In genomic region chr10:36636285-36636839, GRCh38 we compare ENCODE assay signal across 26 cellular contexts.
DNase-seq lines count a peak whose midpoint lies in the region; ATAC-seq, FAIRE-seq and TF ChIP-seq lines count a peak whose summit lies in the region.
"Had no signal": no experiment of that assay in that cellular context is flagged by ENCODE, and none has a peak within 500 bp of the region (broad histone marks: within the 10 kb centered on the region; RNA-seq: fewer than 3 reads in every experiment).

No MANE protein-coding gene starts in this region.

- no peak for TF ChIP-seq POLR2A in A549 (IDR thresholded peaks at IDR 0.05; ENCODE audit: low read length)

- H3K27ac Mint-ChIP-seq in chondrocyte (ENCODE audit: unreplicated experiment), result peak overlapping the region; percentile 36
- H3K27ac Mint-ChIP-seq: CD14-positive monocyte; CD4-positive, alpha-beta T cell; CD8-positive, alpha-beta memory T cell; GM23338; H9; HFFc6 had no signal

- intact Hi-C loops in A673 (cut with micrococcal nuclease; ENCODE audit: unreplicated experiment), result loop anchor here (5.0 to 10.0 kb wide), 4 partner anchors 141 to 1372 kb away; no protein-coding TSS in a partner anchor
- intact Hi-C loops in PC-3 (cut with micrococcal nuclease), result loop anchor here (1.0 to 10.0 kb wide), 4 partner anchors 89 to 1000 kb away; no protein-coding TSS in a partner anchor
- intact Hi-C loops in pancreas (cut with DNase I), result no loop called here
- intact Hi-C loops in left ventricle myocardium inferior (cut with micrococcal nuclease), result no loop called here

- no peaks in the 10 kb centered on the region for H4K20me1 ChIP-seq in PC-3 (ENCODE audit: low read length)
- H4K20me1 ChIP-seq: BLaER1 treated with 17β-estradiol and CSF1 and Interleukin-3, amounts not matched to agents 10 nM and 100 nM had no signal

- peak overlapping the region; percentile 7; the same call in 1 of the 2 replicates for H2AFZ ChIP-seq in PC-3 (ENCODE audit: low read length)
- H2AFZ ChIP-seq: GM23338 had no signal

- no peaks in the 10 kb centered on the region for H3K27me3 Mint-ChIP-seq in chondrocyte (ENCODE audit: low read depth)
- H3K27me3 Mint-ChIP-seq: CD4-positive, alpha-beta T cell; CD8-positive, alpha-beta memory T cell had no signal

- peak overlapping the region; percentile 25; the same call in 1 of the 3 replicates for H3K4me2 ChIP-seq in A549
- H3K4me2 ChIP-seq in PC-3 (ENCODE audit: low read length), result peak overlapping the region; percentile 1; the same call in 1 of the 2 replicates
- H3K4me2 ChIP-seq: BLaER1 treated with 17β-estradiol and CSF1 and Interleukin-3, amounts not matched to agents 10 nM and 100 nM; GM23338 had no signal

- H3K27ac ChIP-seq in A549, result no peak overlapping the region
- peak overlapping the region; percentile 97 for H3K27ac ChIP-seq in A673 (ENCODE audit: low read depth, low read length, poor library complexity, severe bottlenecking)
- peak overlapping the region; percentile 52 for H3K27ac ChIP-seq in PC-3 (ENCODE audit: low read length)
- H3K27ac ChIP-seq in pancreas, result no peak overlapping the region
- H3K27ac ChIP-seq in left ventricle myocardium inferior (replicated peaks), result no peak overlapping the region
- H3K27ac ChIP-seq: BLaER1 treated with 17β-estradiol and CSF1 and Interleukin-3, amounts not matched to agents 10 nM and 100 nM had no signal

- no peaks in the 10 kb centered on the region for H3K4me1 ChIP-seq in A549
- peaks cover 47% of the 10 kb centered on the region for H3K4me1 ChIP-seq in A673 (ENCODE audit: insufficient read depth, low read length, poor library complexity, severe bottlenecking)
- H3K4me1 ChIP-seq in PC-3 (ENCODE audit: insufficient read depth, low read length), result peaks cover 27% of the 10 kb centered on the region
- no peaks in the 10 kb centered on the region for H3K4me1 ChIP-seq in pancreas
- no peaks in the 10 kb centered on the region for H3K4me1 ChIP-seq in left ventricle myocardium inferior
- H3K4me1 ChIP-seq: BE2C; BLaER1 treated with 17β-estradiol and CSF1 and Interleukin-3, amounts not matched to agents 10 nM and 100 nM had no signal

- H3K36me3 ChIP-seq in A673 (ENCODE audit: insufficient read depth, low read length, poor library complexity, severe bottlenecking) (peaks cover 6% of the 10 kb centered on the region), PC-3 (ENCODE audit: low read depth, low read length) (no peaks in the 10 kb centered on the region), pancreas (no peaks in the 10 kb centered on the region), left ventricle myocardium inferior (no peaks in the 10 kb centered on the region)
- H3K36me3 ChIP-seq: BE2C; BLaER1 treated with 17β-estradiol and CSF1 and Interleukin-3, amounts not matched to agents 10 nM and 100 nM had no signal

- no peak for TF ChIP-seq RAD21 in A549 (conservative IDR thresholded peaks at IDR 0.05 in 1 of 2, IDR thresholded peaks at IDR 0.05 in 1 of 2)

- H3K9me3 Mint-ChIP-seq in chondrocyte (ENCODE audit: low read depth), result peaks cover 7% of the 10 kb centered on the region

- no peak overlapping the region for H3K4me3 ChIP-seq in A549
- no peak overlapping the region for H3K4me3 ChIP-seq in A673 (ENCODE audit: low read depth, low read length, poor library complexity, severe bottlenecking)
- H3K4me3 ChIP-seq in PC-3 (ENCODE audit: low read length), result no peak overlapping the region
- no peak overlapping the region for H3K4me3 ChIP-seq in pancreas
- H3K4me3 ChIP-seq in left ventricle myocardium inferior, result no peak overlapping the region
- H3K4me3 ChIP-seq: BLaER1 treated with 17β-estradiol and CSF1 and Interleukin-3, amounts not matched to agents 10 nM and 100 nM; GM12878; GM23338 had no signal

- WGBS in A549 (ENCODE audit: missing lambda C conversion rate), result 17% methylated on average over 1 of the region's 1 CpG
- 6 to 8% methylated on average over 1 of the region's 1 CpG for WGBS in pancreas, 2 donors

- no peak overlapping the region for H3K4me3 Mint-ChIP-seq in chondrocyte (ENCODE audit: unreplicated experiment)
- H3K4me3 Mint-ChIP-seq: CD14-positive monocyte; CD4-positive, alpha-beta T cell; CD8-positive, alpha-beta memory T cell; GM23338; H9; HFFc6 had no signal

- FAIRE-seq in A549 (lab: Jason Lieb, UNC), result no peak
- no peak for FAIRE-seq in pancreas (lab: Jason Lieb, UNC)
- FAIRE-seq: D721Med, GM12878, GM19239 had no signal

- peaks cover 36% of the 10 kb centered on the region for H3K4me1 Mint-ChIP-seq in chondrocyte (ENCODE audit: low read depth)
- H3K4me1 Mint-ChIP-seq: CD14-positive monocyte; CD8-positive, alpha-beta memory T cell; GM23338; H9 had no signal

- no peaks in the 10 kb centered on the region for H3K9me3 ChIP-seq in A549
- H3K9me3 ChIP-seq in A673 (ENCODE audit: low read depth, low read length, poor library complexity, severe bottlenecking), result peaks cover 12% of the 10 kb centered on the region
- peaks cover 10% of the 10 kb centered on the region; the same call in 1 of the 2 replicates for H3K9me3 ChIP-seq in PC-3 (ENCODE audit: low read length)
- H3K9me3 ChIP-seq in pancreas, result no peaks in the 10 kb centered on the region
- H3K9me3 ChIP-seq in left ventricle myocardium inferior (replicated peaks), result no peaks in the 10 kb centered on the region
- H3K9me3 ChIP-seq: BE2C had no signal

- no peaks in the 10 kb centered on the region for H3K27me3 ChIP-seq in A673 (replicated peaks; ENCODE audit: insufficient read depth, low read depth, low read length, poor library complexity)
- H3K27me3 ChIP-seq in PC-3 (ENCODE audit: low read length), result no peaks in the 10 kb centered on the region
- no peaks in the 10 kb centered on the region for H3K27me3 ChIP-seq in pancreas
- no peaks in the 10 kb centered on the region for H3K27me3 ChIP-seq in left ventricle myocardium inferior (ENCODE audit: low read depth)
- H3K27me3 ChIP-seq: BE2C; BLaER1 treated with 17β-estradiol and CSF1 and Interleukin-3, amounts not matched to agents 10 nM and 100 nM had no signal

- peak overlapping the region; percentile 26 for H3K9ac ChIP-seq in PC-3 (ENCODE audit: low read length)
- H3K9ac ChIP-seq: BLaER1 treated with 17β-estradiol and CSF1 and Interleukin-3, amounts not matched to agents 10 nM and 100 nM had no signal

- POLR2A ChIA-PET in A549 (lab: Yijun Ruan, JAX) (no interaction called here), A673 (lab: Charles Lee; ENCODE audit: low non-redundant PET) (interaction anchor here (0.7 kb wide), 1 partner anchor 19 kb away, joined by 5 read pairs; no protein-coding TSS in a partner anchor), PC-3 (lab: Charles Lee; ENCODE audit: unreplicated experiment) (interaction anchor here (0.5 to 0.7 kb wide), 4 partner anchors 15 to 997 kb away, joined by 3 to 6 read pairs (median 4); no protein-coding TSS in a partner anchor)

- TF ChIP-seq EP300 in A549 (IDR thresholded peaks at IDR 0.05), result no peak

- TF ChIP-seq CTCF in A549 (IDR thresholded peaks at IDR 0.05), result no peak
- TF ChIP-seq CTCF in A673 (conservative IDR thresholded peaks at IDR 0.05; ENCODE audit: low read depth, low read length), result no peak
- TF ChIP-seq CTCF in PC-3 (conservative IDR thresholded peaks at IDR 0.05; ENCODE audit: low read depth, low read length), result no peak
- no peak for TF ChIP-seq CTCF in chondrocyte (IDR thresholded peaks at IDR 0.05)
- no peak for TF ChIP-seq CTCF in pancreas (IDR thresholded peaks at IDR 0.05)
- TF ChIP-seq CTCF in left ventricle myocardium inferior (IDR thresholded peaks at IDR 0.05; ENCODE audit: borderline replicate concordance), result no peak

- peaks cover 4% of the 10 kb centered on the region for H3K36me3 Mint-ChIP-seq in chondrocyte (ENCODE audit: low read depth)
- H3K36me3 Mint-ChIP-seq: CD14-positive monocyte; CD8-positive, alpha-beta memory T cell had no signal

- no peak for DNase-seq in A549 (ENCODE audit: low read depth in 1 of 2, low spot score in 1 of 2)
- DNase-seq in A673 (ENCODE audit: low spot score), result peak; percentile 93
- DNase-seq in PC-3, result peak; percentile 62
- no peak for DNase-seq in chondrocyte (ENCODE audit: low spot score)
- DNase-seq in activated effector memory CD4-positive, alpha-beta T cell treated with Interleukin-2 at 50 U/mL for 16 hours, result no peak
- DNase-seq in pancreas, result no peak
- no peak for DNase-seq in left ventricle myocardium inferior
- DNase-seq in NCI-H510A (lab: John Stamatoyannopoulos, UW), result no peak
- DNase-seq: ACHN; AML-193; BE2C; CD4-positive, alpha-beta T cell; CD8-positive, alpha-beta memory T cell; DMS 273 treated with DMSO at 0.1 percent for 48 hours; DMS79; EL; GDM1; H9; HFFc6 had no signal

- H3K79me2 ChIP-seq in PC-3 (ENCODE audit: low read length), result no peaks in the 10 kb centered on the region

- no peaks in the 10 kb centered on the region for H3K9me2 ChIP-seq in PC-3 (replicated peaks; ENCODE audit: low read length)

- ATAC-seq in A549 (no peak), PC-3 (peak; percentile 55), pancreas (no peak)
- ATAC-seq: GM12878, GM23338, HCT116 had no signal

- no TSS peak for BruUV-seq in A673 (replicated peaks; lab: Mats Ljungman, UMichigan)
- BruUV-seq in PC-3 (replicated peaks; lab: Mats Ljungman, UMichigan), result no TSS peak

- H3F3A ChIP-seq in PC-3 (ENCODE audit: low read length, unreplicated experiment), result no peaks in the 10 kb centered on the region

- CTCF ChIA-PET in A549 (lab: Yijun Ruan, JAX) (interaction anchor here (1.5 kb wide), 1 partner anchor 11 kb away, joined by 3 read pairs; no protein-coding TSS in a partner anchor), A673 (lab: Charles Lee) (interaction anchor here (0.5 to 1.0 kb wide), 3 partner anchors 13 to 984 kb away, joined by 3 to 4 read pairs (median 3); no protein-coding TSS in a partner anchor), PC-3 (lab: Charles Lee) (interaction anchor here (0.7 to 2.6 kb wide), 4 partner anchors 36 to 1004 kb away, joined by 3 to 13 read pairs (median 4); no protein-coding TSS in a partner anchor)

TF ChIP-seq in A549, 52 proteins besides CTCF, POLR2A, EP300 and RAD21:
- no peak for TF ChIP-seq MYC (IDR thresholded peaks at IDR 0.05; ENCODE audit: borderline replicate concordance, low read length)
- no peak for TF ChIP-seq RCOR1 (IDR thresholded peaks at IDR 0.05; ENCODE audit: low read depth, low read length)
- TF ChIP-seq CHD4 (IDR thresholded peaks at IDR 0.05; ENCODE audit: borderline replicate concordance), result no peak
- no peak for TF ChIP-seq EHMT2 (IDR thresholded peaks at IDR 0.05; ENCODE audit: low read depth)

Comparison
In these comparisons a context has a peak if more than half of its experiments do, and no peak if none do; other contexts are left out.
1. DNase-seq: peak in A673 (single experiment) and PC-3 (single experiment); none in A549 (0 of 2), chondrocyte (single experiment), activated effector memory CD4-positive, alpha-beta T cell treated with Interleukin-2 at 50 U/mL for 16 hours (single experiment), pancreas (0 of 6), left ventricle myocardium inferior (single experiment) and NCI-H510A (single experiment).
2. H3K27ac ChIP-seq: peak in A673 (single experiment) and PC-3 (single experiment); none in A549 (0 of 2), pancreas (0 of 4) and left ventricle myocardium inferior (single experiment).
3. intact Hi-C loops: an anchor here in A673 (5.0 to 10.0 kb wide) and PC-3 (1.0 to 10.0 kb wide); none called in pancreas and left ventricle myocardium inferior.